1 cellular context compared by ENCODE assay signal in genomic region chr9:123349691-123350480, GRCh38.
A peak's percentile ranks its signal among the peaks of the same experiment; 100 is the strongest.
TF ChIP-seq lines count a peak whose summit lies in the region.

No MANE protein-coding gene starts in this region.

TF ChIP-seq in K562, 482 proteins besides CTCF, POLR2A, EP300 and RAD21 (continued from another document and continues in another):
- TF ChIP-seq ZNF780A (CRISPR knock-in tag; IDR thresholded peaks at IDR 0.05): no peak
- TF ChIP-seq USF2 (CRISPR knock-in tag; IDR thresholded peaks at IDR 0.05): no peak
- TF ChIP-seq ZNF77 (CRISPR knock-in tag; IDR thresholded peaks at IDR 0.05): no peak
- TF ChIP-seq ETV1 (tag; conservative IDR thresholded peaks at IDR 0.05; ENCODE audit: low read depth): no peak
- no peak for TF ChIP-seq TAF9B (IDR thresholded peaks at IDR 0.05; ENCODE audit: partially characterized antibody)
- TF ChIP-seq ATF3 (IDR thresholded peaks at IDR 0.05): peak; percentile 67
- no peak for TF ChIP-seq ATF3 (CRISPR knock-in tag; conservative IDR thresholded peaks at IDR 0.05)
- no peak for TF ChIP-seq ZNF239 (CRISPR knock-in tag; IDR thresholded peaks at IDR 0.05)
- TF ChIP-seq POU5F1 (IDR thresholded peaks at IDR 0.05; ENCODE audit: borderline replicate concordance, low read depth, low read length, partially characterized antibody): no peak
- TF ChIP-seq ZKSCAN1 (IDR thresholded peaks at IDR 0.05; ENCODE audit: low read depth, low read length): no peak
- TF ChIP-seq JUNB (CRISPR knock-in tag; conservative IDR thresholded peaks at IDR 0.05): no peak
- no peak for TF ChIP-seq SREBF1 (IDR thresholded peaks at IDR 0.05; ENCODE audit: borderline replicate concordance, low read depth, low read length)
- no peak for TF ChIP-seq ZNF197 (CRISPR knock-in tag; IDR thresholded peaks at IDR 0.05; ENCODE audit: low read depth)
- no peak for TF ChIP-seq TEAD1 (CRISPR knock-in tag; IDR thresholded peaks at IDR 0.05)
- TF ChIP-seq MYC (IDR thresholded peaks at IDR 0.05; ENCODE audit: low read depth, low read length): peak; percentile 51
- TF ChIP-seq MYC (CRISPR knock-in tag; IDR thresholded peaks at IDR 0.05; ENCODE audit: borderline replicate concordance, low read depth): no peak
- TF ChIP-seq ZNF134 (CRISPR knock-in tag; conservative IDR thresholded peaks at IDR 0.05): no peak
- no peak for TF ChIP-seq ZNF277 (CRISPR knock-in tag; IDR thresholded peaks at IDR 0.05; ENCODE audit: borderline replicate concordance)
- TF ChIP-seq MXD1 (CRISPR knock-in tag; IDR thresholded peaks at IDR 0.05; ENCODE audit: borderline replicate concordance, poor library complexity, severe bottlenecking): no peak
- no peak for TF ChIP-seq SIRT6 (IDR thresholded peaks at IDR 0.05; ENCODE audit: low read depth, low read length)
- TF ChIP-seq DNMT1 (IDR thresholded peaks at IDR 0.05): no peak
- TF ChIP-seq NFRKB (IDR thresholded peaks at IDR 0.05; ENCODE audit: low read depth): no peak
- no peak for TF ChIP-seq ZNF143 (CRISPR knock-in tag; IDR thresholded peaks at IDR 0.05)
- no peak for TF ChIP-seq KLF10 (CRISPR knock-in tag; IDR thresholded peaks at IDR 0.05)
- TF ChIP-seq SMC3 (conservative IDR thresholded peaks at IDR 0.05; ENCODE audit: insufficient read depth, low read depth, low read length): peak; percentile 99
- TF ChIP-seq MECOM (CRISPR knock-in tag; IDR thresholded peaks at IDR 0.05): no peak
- no peak for TF ChIP-seq BRF2 (IDR thresholded peaks at IDR 0.05; ENCODE audit: borderline replicate concordance, insufficient read depth, insufficient read length)
- TF ChIP-seq CSDE1 (IDR thresholded peaks at IDR 0.05): no peak
- TF ChIP-seq PCBP1 (IDR thresholded peaks at IDR 0.05; ENCODE audit: low read depth, low read length, poor library complexity, severe bottlenecking): no peak
- TF ChIP-seq ZC3H11A (IDR thresholded peaks at IDR 0.05; ENCODE audit: low read depth, low read length): no peak
- no peak for TF ChIP-seq LCOR (CRISPR knock-in tag; IDR thresholded peaks at IDR 0.05)
- TF ChIP-seq SOX6 (IDR thresholded peaks at IDR 0.05): 0 out of 2 replicates have a peak, but pooled peaks have one; percentile 14
- TF ChIP-seq STAT6 (CRISPR knock-in tag; IDR thresholded peaks at IDR 0.05): no peak
- TF ChIP-seq EZH2 (IDR thresholded peaks at IDR 0.05; ENCODE audit: borderline replicate concordance, low read depth, low read length): no peak
- TF ChIP-seq ZFP91 (CRISPR knock-in tag; IDR thresholded peaks at IDR 0.05): no peak
- TF ChIP-seq ZNF354B (CRISPR knock-in tag; IDR thresholded peaks at IDR 0.05): no peak
- no peak for TF ChIP-seq CHD2 (IDR thresholded peaks at IDR 0.05; ENCODE audit: low read depth, low read length)
- no peak for TF ChIP-seq RBM25 (IDR thresholded peaks at IDR 0.05; ENCODE audit: low read depth, low read length, severe bottlenecking)
- no peak for TF ChIP-seq CBFA2T3 (IDR thresholded peaks at IDR 0.05)
- no peak for TF ChIP-seq SAFB2 (IDR thresholded peaks at IDR 0.05; ENCODE audit: borderline replicate concordance, low read depth, low read length, severe bottlenecking)
- 0 out of 2 replicates have a peak, but pooled peaks have one; percentile 25 for TF ChIP-seq L3MBTL2 (IDR thresholded peaks at IDR 0.05)
- no peak for TF ChIP-seq MCM5 (IDR thresholded peaks at IDR 0.05; ENCODE audit: low read depth)
- TF ChIP-seq ZNF140 (CRISPR knock-in tag; IDR thresholded peaks at IDR 0.05): no peak
- no peak for TF ChIP-seq THRAP3 (IDR thresholded peaks at IDR 0.05; ENCODE audit: borderline replicate concordance)
- no peak for TF ChIP-seq SRSF9 (IDR thresholded peaks at IDR 0.05; ENCODE audit: borderline replicate concordance, low read depth, low read length)
- TF ChIP-seq PHTF2 (CRISPR knock-in tag; IDR thresholded peaks at IDR 0.05): no peak
- no peak for TF ChIP-seq U2AF1 (optimal IDR thresholded peaks at IDR 0.05; ENCODE audit: low read depth, low read length)
- no peak for TF ChIP-seq ATF2 (CRISPR knock-in tag; IDR thresholded peaks at IDR 0.05)
- TF ChIP-seq CBX1 (IDR thresholded peaks at IDR 0.05; ENCODE audit: low read depth): no peak
- TF ChIP-seq HMGXB4 (CRISPR knock-in tag; IDR thresholded peaks at IDR 0.05): no peak
- TF ChIP-seq STAG1 (CRISPR knock-in tag; IDR thresholded peaks at IDR 0.05; ENCODE audit: borderline replicate concordance): peak; percentile 97
- TF ChIP-seq TRIM24 (IDR thresholded peaks at IDR 0.05): no peak
- no peak for TF ChIP-seq CTCFL (IDR thresholded peaks at IDR 0.05; ENCODE audit: borderline replicate concordance, insufficient read depth, low read depth, low read length, poor library complexity, severe bottlenecking)
- no peak for TF ChIP-seq HES1 (IDR thresholded peaks at IDR 0.05; ENCODE audit: low read depth)
- no peak for TF ChIP-seq ZNF785 (CRISPR knock-in tag; IDR thresholded peaks at IDR 0.05)
